Comparison of ENCODE assay signal across 23 cellular contexts in genomic region chr1:3799976-3800685, GRCh38. TPM values are rescaled to one million over a fixed set of nuclear protein-coding genes. Genes with fewer than 3 reads are reported as not detected.
DNase-seq lines count a peak whose midpoint lies in the region; ATAC-seq and TF ChIP-seq lines count a peak whose summit lies in the region.
"Had no signal": no experiment of that assay in that cellular context is flagged by ENCODE, and none has a peak within 500 bp of the region (broad histone marks: within the 10 kb centered on the region; RNA-seq: fewer than 3 reads in every experiment).

No MANE protein-coding gene starts in this region.

- H3K4me1 ChIP-seq in spleen (peaks cover 6 to 21% (median 16%) of the 10 kb centered on the region in 6 donors), testis (peaks cover 8% of the 10 kb centered on the region)

- POLR2A ChIA-PET in T-cell (lab: Charles Lee) = no interaction called here

- ATAC-seq in T-cell (replicated peaks in 1 of 4) = no peak
- ATAC-seq: HCT116 had no signal

- H3K27me3 ChIP-seq in spleen (replicated peaks in 1 of 7) (peaks cover 0 to 21% (median 5%) of the 10 kb centered on the region in 7 donors), testis (no peaks in the 10 kb centered on the region)

- WGBS in spleen, 5 donors = 81 to 92% (median 88%) methylated on average over 5 to 11 of the region's 11 CpGs
- WGBS in testis, 2 donors = 68 to 80% methylated on average over 2 to 11 of the region's 11 CpGs

- H3K4me3 ChIP-seq in spleen (no peak overlapping the region), testis (no peak overlapping the region)
- H3K4me3 ChIP-seq: left ventricle myocardium inferior, SK-N-MC, smooth muscle cell, tibial nerve had no signal

- TF ChIP-seq CTCF in glutamatergic neuron (IDR thresholded peaks at IDR 0.05; ENCODE audit: partially characterized antibody, unreplicated experiment) = no peak
- no peak for TF ChIP-seq CTCF in spleen (IDR thresholded peaks at IDR 0.05 in 8 of 11, conservative IDR thresholded peaks at IDR 0.05 in 3 of 11)
- no peak for TF ChIP-seq CTCF in testis (IDR thresholded peaks at IDR 0.05)

- H3K27me3 Mint-ChIP-seq in glutamatergic neuron (ENCODE audit: unreplicated experiment) (peaks cover 19% of the 10 kb centered on the region), T-cell (peaks cover 33 to 50% of the 10 kb centered on the region in 2 donors)

- TF ChIP-seq POLR2A in spleen (IDR thresholded peaks at IDR 0.05) (no peak), testis (IDR thresholded peaks at IDR 0.05) (no peak)

- H3K36me3 ChIP-seq in spleen = no peaks in the 10 kb centered on the region
- H3K36me3 ChIP-seq in testis (ENCODE audit: low read depth, missing control alignments) = no peaks in the 10 kb centered on the region
- H3K36me3 ChIP-seq: left ventricle myocardium inferior, tibial nerve had no signal

- peak overlapping the region; percentile 86 for H3K4me3 Mint-ChIP-seq in glutamatergic neuron (ENCODE audit: unreplicated experiment)
- H3K4me3 Mint-ChIP-seq in T-cell = no peak overlapping the region
- H3K4me3 Mint-ChIP-seq: activated naive CD4-positive, alpha-beta T cell treated with anti-CD3 and anti-CD28 coated beads for 36 hours had no signal

- H3K9me3 Mint-ChIP-seq in glutamatergic neuron (ENCODE audit: unreplicated experiment) (peaks cover 23% of the 10 kb centered on the region), T-cell (no peaks in the 10 kb centered on the region)
- H3K9me3 Mint-ChIP-seq: activated naive CD4-positive, alpha-beta T cell treated with anti-CD3 and anti-CD28 coated beads for 36 hours had no signal

- CTCF ChIA-PET in T-cell (lab: Charles Lee) = interaction anchor here in 1 of 2 donors (0.6 kb wide), 1 partner anchor 24 kb away, joined by 3 read pairs; no protein-coding TSS in a partner anchor

- DNase-seq in NCI-H82 (lab: John Stamatoyannopoulos, UW) (peak; percentile 53), NCI-H82 treated with DMSO at 0.1 percent for 48 hours (lab: John Stamatoyannopoulos, UW; ENCODE audit: unreplicated experiment) (no peak), RPMI7951 (ENCODE audit: low read depth) (peak; percentile 15), glutamatergic neuron (peak; percentile 82), spleen (peak; percentile 51), T-cell (no peak), testis (no peak), DMS153 (lab: John Stamatoyannopoulos, UW) (no peak)
- DNase-seq: activated CD4-positive, alpha-beta T cell treated with anti-CD3 and anti-CD28 coated beads for 48 hours; activated naive CD4-positive, alpha-beta T cell treated with anti-CD3 and anti-CD28 coated beads for 36 hours; activated T-cell treated with anti-CD3 and anti-CD28 coated beads for 4 hours; left ventricle myocardium inferior; NCI-H1105 treated with DMSO at 0.1 percent for 48 hours; NCI-H446 had no signal

- intact Hi-C loops in spleen (cut with DNase I; ENCODE audit: low total_unique reads) (no loop called here), testis (cut with DNase I; ENCODE audit: low total_unique reads) (no loop called here)

- H3K9me3 ChIP-seq in spleen (no peaks in the 10 kb centered on the region), testis (no peaks in the 10 kb centered on the region)
- H3K9me3 ChIP-seq: left ventricle myocardium inferior, tibial nerve had no signal

- H3K27ac ChIP-seq in spleen = no peak overlapping the region
- H3K27ac ChIP-seq in testis = no peak overlapping the region
- H3K27ac ChIP-seq: C4-2B, epithelial cell of prostate, KMS-11, left ventricle myocardium inferior, SK-N-MC, tibial nerve had no signal

- H3K36me3 Mint-ChIP-seq in glutamatergic neuron (ENCODE audit: unreplicated experiment) (peaks cover 6% of the 10 kb centered on the region), T-cell (no peaks in the 10 kb centered on the region)

- H3K27ac Mint-ChIP-seq in glutamatergic neuron (ENCODE audit: unreplicated experiment) (peak overlapping the region; percentile 99), T-cell (no peak overlapping the region)
- H3K27ac Mint-ChIP-seq: activated naive CD4-positive, alpha-beta T cell treated with anti-CD3 and anti-CD28 coated beads for 36 hours had no signal

- H3K4me1 Mint-ChIP-seq in glutamatergic neuron (ENCODE audit: low read depth, unreplicated experiment) = peaks cover 31% of the 10 kb centered on the region
- H3K4me1 Mint-ChIP-seq in T-cell = peaks cover 19 to 24% (median 20%) of the 10 kb centered on the region in 3 donors

RNA-seq across cellular contexts. Expression of gene LRRC47, which starts 3.8 kb away (rescaled TPM):
- total RNA-seq in RPMI7951 (2014; rRNA removed; shearing (Covaris generic)) = 19.2 and 25.3 TPM in 2 replicates
- total RNA-seq in glutamatergic neuron (ENCODE audit: unreplicated experiment) (79.7 TPM), spleen (10 to 100 TPM; 24.1 to 39.0 (median 28.3) TPM), T-cell (10 to 100 TPM; 37.3 to 49.1 (median 44.5) TPM), testis (10 to 100 TPM; 45.9 to 46.6 TPM)
- polyA plus RNA-seq in spleen (10 to 100 TPM; 12.5 to 21.4 (median 18.1) TPM), testis (ENCODE audit: insufficient read depth, low read depth, low replicate concordance) (27.6 TPM)

RNA-seq across cellular contexts. Expression of gene SMIM1, which starts 27.6 kb away (rescaled TPM):
- 3.4 TPM in 1 of 2 replicates, not detected in the other for total RNA-seq in RPMI7951 (2014; rRNA removed; shearing (Covaris generic))
- total RNA-seq in glutamatergic neuron (ENCODE audit: unreplicated experiment) (7.5 TPM), spleen (10 to 100 TPM in 2 of 7 donors, 1 to 10 TPM in 4, not detected in 1; 3.5 to 12.7 (median 5.1) TPM), T-cell (1 to 10 TPM; 1.3 to 6.2 (median 4.2) TPM), testis (100 to 1,000 TPM; 205 to 213 TPM)
- polyA plus RNA-seq in spleen (1 to 10 TPM; 2.0 to 4.7 (median 4.0) TPM), testis (ENCODE audit: insufficient read depth, low read depth, low replicate concordance) (92.9 TPM)
- total RNA-seq: Daoy, frontal cortex had no signal

RNA-seq across cellular contexts. Expression of gene CCDC27, which starts 47.9 kb away (rescaled TPM):
- total RNA-seq in RPMI7951 (2014; rRNA removed; shearing (Covaris generic)) = not detected in 2 replicates
- not detected for total RNA-seq in glutamatergic neuron (ENCODE audit: unreplicated experiment)
- total RNA-seq in spleen = not detected
- polyA plus RNA-seq in spleen = not detected
- not detected for total RNA-seq in T-cell
- 10 to 100 TPM; 10.6 to 18.3 TPM for total RNA-seq in testis
- 28.4 TPM for polyA plus RNA-seq in testis (ENCODE audit: insufficient read depth, low read depth, low replicate concordance)
- total RNA-seq: activated naive CD4-positive, alpha-beta T cell treated with anti-CD3 and anti-CD28 coated beads for 36 hours; Daoy; frontal cortex; smooth muscle cell; tibial nerve had no signal
- polyA plus RNA-seq: smooth muscle cell had no signal

RNA-seq across cellular contexts. Expression of gene CEP104, which starts 56.9 kb away (rescaled TPM):
- total RNA-seq in RPMI7951 (2014; rRNA removed; shearing (Covaris generic)) = 11.5 and 32.6 TPM in 2 replicates
- 102 TPM for total RNA-seq in glutamatergic neuron (ENCODE audit: unreplicated experiment)
- total RNA-seq in spleen = 10 to 100 TPM; 26.4 to 49.4 (median 42.0) TPM
- polyA plus RNA-seq in spleen = 1 to 10 TPM; 4.5 to 8.4 (median 5.3) TPM
- total RNA-seq in T-cell = 10 to 100 TPM; 39.9 to 64.7 (median 58.5) TPM
- 10 to 100 TPM; 41.5 to 55.1 TPM for total RNA-seq in testis
- polyA plus RNA-seq in testis (ENCODE audit: insufficient read depth, low read depth, low replicate concordance) = 80.4 TPM

RNA-seq across cellular contexts. Expression of gene DFFB, which starts 57.1 kb away (rescaled TPM):
- total RNA-seq in RPMI7951 (2014; rRNA removed; shearing (Covaris generic)) = 4.4 and 9.4 TPM in 2 replicates
- total RNA-seq in glutamatergic neuron (ENCODE audit: unreplicated experiment) (16.4 TPM), spleen (10 to 100 TPM in 5 of 7 donors, 1 to 10 TPM in 2; 8.5 to 13.8 (median 12.1) TPM), T-cell (10 to 100 TPM; 14.9 to 24.1 (median 18.5) TPM), testis (1 to 10 TPM; 6.9 to 8.4 TPM)
- polyA plus RNA-seq in spleen (10 to 100 TPM in 1 of 3 donors, 1 to 10 TPM in 2; 6.3 to 10.5 (median 8.7) TPM), testis (ENCODE audit: insufficient read depth, low read depth, low replicate concordance) (3.4 TPM)

Comparison
In these comparisons a context has a peak if more than half of its experiments do, and no peak if none do; other contexts are left out.
1. DNase-seq: peak in NCI-H82 (single experiment), RPMI7951 (single experiment), glutamatergic neuron (single experiment) and spleen (single experiment); none in NCI-H82 treated with DMSO at 0.1 percent for 48 hours (single experiment), T-cell (0 of 34), testis (single experiment) and DMS153 (single experiment).
2. RNA of gene SMIM1, which starts 27.6 kb away (total RNA-seq): 205 to 213 TPM in testis; 7.5 TPM in glutamatergic neuron (single experiment), 3.5 to 12.7 TPM in spleen, 1.3 to 6.2 TPM in T-cell and 3.4 TPM in RPMI7951; every median in the first group is over 10 times any median in the second.
3. RNA of gene CCDC27, which starts 47.9 kb away (total RNA-seq): 10.6 to 18.3 TPM in testis; not detected in RPMI7951, not detected in glutamatergic neuron (single experiment), not detected in spleen and not detected in T-cell; every median in the first group is over 10 times any median in the second.